ENCODE assay signal across 21 cellular contexts in the genomic region with DNA sequence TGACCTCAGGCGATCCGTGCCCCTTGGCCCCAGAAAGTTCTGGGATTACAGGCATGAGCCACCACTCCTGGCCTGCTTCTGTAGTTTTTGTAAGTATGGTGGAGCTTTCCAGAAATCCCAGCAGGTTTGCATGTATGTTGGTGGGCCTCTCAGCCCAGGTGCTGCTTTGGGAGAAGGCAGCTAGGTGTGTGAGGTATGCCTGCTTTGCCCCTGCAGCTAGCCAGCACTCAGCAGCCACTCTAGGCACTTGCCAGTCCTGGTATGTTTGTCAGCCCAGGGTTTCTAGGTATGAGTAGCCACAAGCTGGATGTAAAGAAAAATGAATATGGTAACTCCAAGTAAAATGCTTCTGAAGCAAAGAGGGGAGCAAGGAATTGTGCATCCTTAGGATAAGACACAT.
"Had no signal": no experiment of that assay in that cellular context is flagged by ENCODE, and none has a peak within 500 bp of the region (broad histone marks: within the 10 kb centered on the region; RNA-seq: fewer than 3 reads in every experiment).

No MANE protein-coding gene starts in this region.

- H3K9me3 Mint-ChIP-seq: activated naive CD8-positive, alpha-beta T cell treated with anti-CD3 and anti-CD28 coated beads for 36 hours; activated T-cell treated with anti-CD3 and anti-CD28 coated beads, Interleukin-2, amount 50 U/mL, for 24 hours; nephron had no signal

- H3K27me3 Mint-ChIP-seq: activated naive CD8-positive, alpha-beta T cell treated with anti-CD3 and anti-CD28 coated beads for 36 hours; activated T-cell treated with anti-CD3 and anti-CD28 coated beads, Interleukin-2, amount 50 U/mL, for 24 hours; activated T-helper 17 cell treated with anti-CD3 and anti-CD28 coated beads, Interleukin-2, amount 50 U/mL, for 72 hours had no signal

- H3K9me3 ChIP-seq: breast epithelium, colonic mucosa, esophagus muscularis mucosa, pancreas, psoas muscle, right atrium auricular region, stomach, suprapubic skin, transverse colon, vagina had no signal

- H3K4me3 Mint-ChIP-seq: activated naive CD8-positive, alpha-beta T cell treated with anti-CD3 and anti-CD28 coated beads for 36 hours; activated T-cell treated with anti-CD3 and anti-CD28 coated beads, Interleukin-2, amount 50 U/mL, for 24 hours; activated T-helper 17 cell treated with anti-CD3 and anti-CD28 coated beads, Interleukin-2, amount 50 U/mL, for 72 hours; nephron had no signal

- H3K4me3 ChIP-seq: breast epithelium, colonic mucosa, esophagus muscularis mucosa, pancreas, psoas muscle, right atrium auricular region, stomach, suprapubic skin, transverse colon, vagina had no signal

- H3K27ac Mint-ChIP-seq: activated naive CD8-positive, alpha-beta T cell treated with anti-CD3 and anti-CD28 coated beads for 36 hours; activated T-cell treated with anti-CD3 and anti-CD28 coated beads, Interleukin-2, amount 50 U/mL, for 24 hours; activated T-helper 17 cell treated with anti-CD3 and anti-CD28 coated beads, Interleukin-2, amount 50 U/mL, for 72 hours; nephron had no signal

- H3K36me3 ChIP-seq: breast epithelium, colonic mucosa, esophagus muscularis mucosa, pancreas, right atrium auricular region, stomach, suprapubic skin, transverse colon, vagina, WERI-Rb-1 had no signal

- H3K4me1 ChIP-seq: colonic mucosa, suprapubic skin had no signal

- H3K27ac ChIP-seq: breast epithelium, colonic mucosa, pancreas, psoas muscle, stomach, suprapubic skin, vagina, WERI-Rb-1 had no signal

- ATAC-seq: activated T-helper 17 cell treated with anti-CD3 and anti-CD28 coated beads, Interleukin-2, amount 50 U/mL, for 72 hours; left ventricle myocardium superior; pancreas; psoas muscle had no signal

- DNase-seq: activated naive CD8-positive, alpha-beta T cell treated with anti-CD3 and anti-CD28 coated beads for 36 hours; activated T-cell treated with anti-CD3 and anti-CD28 coated beads, Interleukin-2, amount 50 U/mL, for 24 hours; colonic mucosa; glutamatergic neuron; hippocampal formation; kidney glomerular epithelial cell; left ventricle myocardium superior; pancreas; psoas muscle; stimulated activated CD4-positive, alpha-beta T cell treated with anti-CD3 and anti-CD28 coated beads, Interleukin-4, amount 100 ng/mL, for 24 hours; stomach; transverse colon; WERI-Rb-1 had no signal

- H3K27me3 ChIP-seq: breast epithelium, colonic mucosa, dorsolateral prefrontal cortex, esophagus muscularis mucosa, pancreas, right atrium auricular region, stomach, suprapubic skin, transverse colon, vagina had no signal
